In genomic region chr12:102010265-102010994, GRCh38 we compare ENCODE assay signal across 10 cellular contexts. TPM values are rescaled to one million over a fixed set of nuclear protein-coding genes. Genes with fewer than 3 reads are reported as not detected.
DNase-seq lines count a peak whose midpoint lies in the region; ATAC-seq, FAIRE-seq and TF ChIP-seq lines count a peak whose summit lies in the region.
"Had no signal": no experiment of that assay in that cellular context is flagged by ENCODE, and none has a peak within 500 bp of the region (broad histone marks: within the 10 kb centered on the region; RNA-seq: fewer than 3 reads in every experiment).

No MANE protein-coding gene starts in this region.

- H3K4me3 ChIP-seq in PC-3 (ENCODE audit: low read length): no peak overlapping the region

- H4K20me1 ChIP-seq in PC-3 (ENCODE audit: low read length): no peaks in the 10 kb centered on the region

- POLR2A ChIA-PET in PC-3 (lab: Charles Lee; ENCODE audit: unreplicated experiment): no interaction called here

- no peak overlapping the region for H3K4me2 ChIP-seq in PC-3 (ENCODE audit: low read length)

- BruUV-seq in PC-3 (replicated peaks; lab: Mats Ljungman, UMichigan): no TSS peak

- TF ChIP-seq CTCF in PC-3 (conservative IDR thresholded peaks at IDR 0.05; ENCODE audit: low read depth, low read length): no peak

- H3K9me2 ChIP-seq in PC-3 (replicated peaks; ENCODE audit: low read length): no peaks in the 10 kb centered on the region

- DNase-seq in GDM1 (lab: John Stamatoyannopoulos, UW) (peak; percentile 11), SKM-1 treated with dmso at 0.1 percent for 144 hours (lab: John Stamatoyannopoulos, UW; ENCODE audit: unreplicated experiment) (peak; percentile 76), RCC 7860 (ENCODE audit: low spot score) (no peak), NCI-H345 treated with DMSO at 0.1 percent for 48 hours (lab: John Stamatoyannopoulos, UW; ENCODE audit: unreplicated experiment) (no peak), PC-3 (no peak)
- no peak for DNase-seq in activated CD4-positive, alpha-beta T cell treated with anti-CD3 and anti-CD28 coated beads, Interleukin-2, amount 50 U/mL, for 1 hour
- DNase-seq: DND-41; stimulated activated naive CD4-positive, alpha-beta T cell had no signal

- no peak overlapping the region for H3K27ac ChIP-seq in PC-3 (ENCODE audit: low read length)

- intact Hi-C loops in PC-3 (cut with micrococcal nuclease): no loop called here

- H2AFZ ChIP-seq in PC-3 (ENCODE audit: low read length): no peak overlapping the region

- H3K4me1 ChIP-seq in PC-3 (ENCODE audit: insufficient read depth, low read length): no peaks in the 10 kb centered on the region

- H3F3A ChIP-seq in PC-3 (ENCODE audit: low read length, unreplicated experiment): no peaks in the 10 kb centered on the region

- peak; percentile 94 for ATAC-seq in GM19395 (IDR thresholded peaks at IDR 0.05; ENCODE audit: unreplicated experiment)
- ATAC-seq in HG03097 (IDR thresholded peaks at IDR 0.05; ENCODE audit: low FRiP score, unreplicated experiment): peak; percentile 79
- no peak for ATAC-seq in PC-3

- H3K36me3 ChIP-seq in PC-3 (ENCODE audit: low read depth, low read length): no peaks in the 10 kb centered on the region

- no peaks in the 10 kb centered on the region for H3K27me3 ChIP-seq in PC-3 (ENCODE audit: low read length)

- H3K9ac ChIP-seq in PC-3 (ENCODE audit: low read length): no peak overlapping the region

- no peak for FAIRE-seq in RCC 7860 (lab: Jason Lieb, UNC)

- CTCF ChIA-PET in PC-3 (lab: Charles Lee): no interaction called here

- H3K79me2 ChIP-seq in PC-3 (ENCODE audit: low read length): no peaks in the 10 kb centered on the region

- H3K9me3 ChIP-seq in PC-3 (ENCODE audit: low read length): no peaks in the 10 kb centered on the region

RNA-seq across cellular contexts. Expression of gene WASHC3, which starts 51.4 kb away (rescaled TPM):
- 24.9 and 34.4 TPM in 2 replicates for total RNA-seq in PC-3 (2014; rRNA removed)

Comparison
In these comparisons a context has a peak if more than half of its experiments do, and no peak if none do; other contexts are left out.
1. DNase-seq: peak in GDM1 (single experiment) and SKM-1 treated with dmso at 0.1 percent for 144 hours (single experiment); none in RCC 7860 (single experiment), activated CD4-positive, alpha-beta T cell treated with anti-CD3 and anti-CD28 coated beads, Interleukin-2, amount 50 U/mL, for 1 hour (single experiment), NCI-H345 treated with DMSO at 0.1 percent for 48 hours (single experiment) and PC-3 (single experiment).